In the genomic region with DNA sequence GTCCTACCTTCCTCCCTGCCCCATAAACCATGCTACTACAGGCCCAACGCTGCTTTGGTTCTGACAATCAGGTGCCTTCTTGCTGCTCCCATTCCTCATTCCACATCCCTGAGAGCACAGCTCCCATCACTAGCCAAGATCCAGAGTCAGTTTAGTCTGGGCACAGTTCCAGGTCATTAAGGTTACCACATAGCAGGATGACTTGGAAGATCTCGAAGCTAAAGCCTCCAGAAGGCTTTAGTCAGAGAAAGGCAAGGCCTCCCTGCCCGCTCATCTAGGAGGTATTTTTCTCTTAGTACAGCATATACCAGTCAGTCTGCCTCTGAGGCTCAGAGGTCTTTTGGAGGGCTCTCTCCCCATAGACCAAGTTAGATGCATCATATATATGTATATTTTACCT, we compare ENCODE assay signal across 12 cellular contexts. TPM values are rescaled to one million over a fixed set of nuclear protein-coding genes. Genes with fewer than 3 reads are reported as not detected.
DNase-seq lines count a peak whose midpoint lies in the region; ATAC-seq and TF ChIP-seq lines count a peak whose summit lies in the region.
"Had no signal": no experiment of that assay in that cellular context is flagged by ENCODE, and none has a peak within 500 bp of the region (broad histone marks: within the 10 kb centered on the region; RNA-seq: fewer than 3 reads in every experiment).

No MANE protein-coding gene starts in this region.

- H3K4me1 ChIP-seq in psoas muscle: no peaks in the 10 kb centered on the region
- H3K4me1 ChIP-seq: right lobe of liver, upper lobe of left lung had no signal

- no peaks in the 10 kb centered on the region for H3K9me3 ChIP-seq in psoas muscle
- H3K9me3 ChIP-seq: right lobe of liver, upper lobe of left lung had no signal

- no peak overlapping the region for H3K27ac ChIP-seq in psoas muscle
- H3K27ac ChIP-seq: right lobe of liver, upper lobe of left lung had no signal

- H3K36me3 ChIP-seq in psoas muscle (ENCODE audit: insufficient read depth in 1 of 2, low read depth in 1 of 2): peaks cover 10 to 39% of the 10 kb centered on the region in 2 donors

- no peak overlapping the region for H3K4me3 ChIP-seq in epithelial cell of esophagus (ENCODE audit: low read length)
- H3K4me3 ChIP-seq in psoas muscle: no peak overlapping the region
- H3K4me3 ChIP-seq: right lobe of liver, upper lobe of left lung had no signal

- no peaks in the 10 kb centered on the region for H3K27me3 ChIP-seq in psoas muscle (ENCODE audit: insufficient read depth in 3 of 3, low read length in 2 of 3)
- H3K27me3 ChIP-seq: right lobe of liver, upper lobe of left lung had no signal

- TF ChIP-seq CTCF in epithelial cell of esophagus (IDR thresholded peaks at IDR 0.05; ENCODE audit: insufficient read depth, low read depth, low read length, missing control alignments): no peak
- no peak for TF ChIP-seq CTCF in psoas muscle (IDR thresholded peaks at IDR 0.05)

- WGBS in psoas muscle, 3 donors: 65 to 77% (median 70%) methylated on average over 3 of the region's 3 CpGs

- peak; percentile 51 to 81 (median 68) for ATAC-seq in psoas muscle
- ATAC-seq in GM21360 (IDR thresholded peaks at IDR 0.05; ENCODE audit: unreplicated experiment): no peak

- in situ Hi-C loops in G401 (cut with HindIII; ENCODE audit: low sequenced_read_pairs): no loop called here

- intact Hi-C loops in psoas muscle (cut with DNase I): no loop called here

- DNase-seq in G401 (ENCODE audit: low spot score) (peak; percentile 6), NCI-H446 (lab: John Stamatoyannopoulos, UW) (peak; percentile 76 to 84), epithelial cell of esophagus (ENCODE audit: low read depth) (peak; percentile 94), psoas muscle (no peak), NAMALWA (ENCODE audit: low spot score) (no peak), NCI-H1436 treated with DMSO at 0.1 percent for 48 hours (lab: John Stamatoyannopoulos, UW) (no peak)
- DNase-seq in activated CD4-positive, alpha-beta T cell treated with anti-CD3 and anti-CD28 coated beads for 1 hour: no peak
- DNase-seq: GDM1, right lobe of liver, T-helper 2 cell, upper lobe of left lung had no signal

RNA-seq across cellular contexts. Expression of a gene that starts 30.3 kb away (rescaled TPM):
- 0.49 and 2.4 TPM in 2 replicates for total RNA-seq in G401 (2014; rRNA removed; shearing (Covaris generic))
- total RNA-seq in psoas muscle: 1 to 10 TPM; 2.0 to 3.9 (median 3.5) TPM
- polyA plus RNA-seq in psoas muscle: 1 to 10 TPM in 1 of 3 donors, under 1 TPM in 2; 0.46 to 1.4 (median 0.69) TPM

RNA-seq across cellular contexts. Expression of a gene that starts 30.5 kb away (rescaled TPM):
- 1,481 and 2,040 TPM in 2 replicates for total RNA-seq in G401 (2014; rRNA removed; shearing (Covaris generic))
- 100 to 1,000 TPM; 308 to 673 (median 565) TPM for total RNA-seq in psoas muscle
- polyA plus RNA-seq in psoas muscle: 1,000 to 10,000 TPM; 1,443 to 2,060 (median 1,904) TPM

RNA-seq across cellular contexts. Expression of a gene that starts 58.1 kb away (rescaled TPM):
- total RNA-seq in G401 (2014; rRNA removed; shearing (Covaris generic)): 8.2 and 10.0 TPM in 2 replicates
- total RNA-seq in psoas muscle: 1 to 10 TPM; 2.7 to 8.2 (median 5.5) TPM
- polyA plus RNA-seq in psoas muscle: 1 to 10 TPM in 2 of 3 donors, under 1 TPM in 1; 0.30 to 1.6 (median 1.1) TPM

Comparison
In these comparisons a context has a peak if more than half of its experiments do, and no peak if none do; other contexts are left out.
1. DNase-seq: peak in G401 (single experiment), NCI-H446 (2 of 2) and epithelial cell of esophagus (single experiment); none in psoas muscle (0 of 2), NAMALWA (single experiment), activated CD4-positive, alpha-beta T cell treated with anti-CD3 and anti-CD28 coated beads for 1 hour (single experiment) and NCI-H1436 treated with DMSO at 0.1 percent for 48 hours (single experiment).